ENCODE assay signal across 19 cellular contexts in the genomic region with DNA sequence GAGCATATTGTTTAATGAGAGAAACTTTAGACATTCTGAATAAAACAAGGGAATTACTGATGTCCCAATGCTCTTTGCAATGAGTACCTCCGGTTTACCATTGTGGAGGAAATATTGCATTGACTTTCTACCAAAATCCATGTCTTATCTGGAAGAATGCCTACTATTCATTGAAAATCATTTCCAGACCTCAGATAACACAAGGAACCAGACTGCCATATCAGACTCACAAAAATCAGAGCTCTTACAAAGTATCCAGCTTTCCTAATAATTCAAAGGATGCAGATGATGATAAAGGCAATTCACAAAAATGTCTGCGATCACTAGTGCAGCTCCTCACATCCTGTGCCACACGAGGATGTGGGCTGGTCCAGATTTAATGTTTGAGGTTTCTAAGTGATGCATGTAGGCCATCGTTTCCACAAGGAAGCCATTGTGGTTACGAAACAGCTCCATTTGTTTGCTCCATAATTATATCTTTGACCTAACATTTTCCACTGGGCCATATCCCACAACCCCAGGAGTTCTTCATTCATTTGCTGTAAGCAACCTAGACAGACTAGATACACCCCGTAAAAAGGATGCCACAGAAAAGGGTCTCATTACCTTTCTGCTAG.
DNase-seq lines count a peak whose midpoint lies in the region; ATAC-seq and TF ChIP-seq lines count a peak whose summit lies in the region.
"Had no signal": no experiment of that assay in that cellular context is flagged by ENCODE, and none has a peak within 500 bp of the region (broad histone marks: within the 10 kb centered on the region; RNA-seq: fewer than 3 reads in every experiment).

No MANE protein-coding gene starts in this region.

- peaks cover 5% of the 10 kb centered on the region in 2 donors for H3K9me3 Mint-ChIP-seq in natural killer cell

- WGBS in SK-N-SH (ENCODE audit: low lambda C conversion rate), result 53% methylated on average over 6 of the region's 6 CpGs

- H4K20me1 ChIP-seq in SK-N-SH (ENCODE audit: insufficient read depth) (no peaks in the 10 kb centered on the region), osteoblast (ENCODE audit: insufficient read depth, low read length) (no peaks in the 10 kb centered on the region)

- no peaks in the 10 kb centered on the region for H3K9me2 ChIP-seq in SK-N-SH

- DNase-seq in NCI-H1417 (lab: John Stamatoyannopoulos, UW) (peak in 2 of 3 experiments; percentile 12 to 15), NCI-H1417 treated with DMSO at 0.1 percent for 48 hours (lab: John Stamatoyannopoulos, UW) (no peak), KBM-7 (peak; percentile 0), SK-N-SH (peak; percentile 16), osteoblast (ENCODE audit: insufficient read length, low spot score, missing footprints) (no peak), natural killer cell (no peak), Right ventricle myocardium inferior (ENCODE audit: missing footprints) (no peak)
- DNase-seq: 8988T, AML-193, DND-41, MG63, NCI-H1092, NCI-H1694, NCI-H2107, NCI-H774, Peyer's patch, T-helper 2 cell had no signal

- H3K36me3 ChIP-seq in SK-N-SH (replicated peaks in 1 of 2; ENCODE audit: control insufficient read depth in 1 of 2, insufficient read depth in 2 of 2, low read length in 1 of 2) (no peaks in the 10 kb centered on the region), osteoblast (ENCODE audit: insufficient read depth, low read length) (no peaks in the 10 kb centered on the region)
- H3K36me3 ChIP-seq: MG63, Peyer's patch had no signal

- no peak overlapping the region for H3K4me3 ChIP-seq in SK-N-SH (ENCODE audit: low read depth in 2 of 2, low read length in 1 of 2)
- no peak overlapping the region for H3K4me3 ChIP-seq in osteoblast (ENCODE audit: insufficient read depth, low read length)
- H3K4me3 ChIP-seq: MG63, Peyer's patch had no signal

- no peaks in the 10 kb centered on the region for H3K36me3 Mint-ChIP-seq in natural killer cell
- H3K36me3 Mint-ChIP-seq: CD14-positive monocyte had no signal

- CTCF ChIA-PET in SK-N-SH (lab: Yijun Ruan, JAX), result interaction anchor here (0.5 to 1.6 kb wide), 4 partner anchors 19 to 53 kb away, joined by 3 to 4 read pairs (median 3); no protein-coding TSS in a partner anchor

- no peak overlapping the region for H3K4me3 Mint-ChIP-seq in natural killer cell
- H3K4me3 Mint-ChIP-seq: CD14-positive monocyte had no signal

- H2AFZ ChIP-seq in SK-N-SH (ENCODE audit: low read depth) (no peak overlapping the region), osteoblast (ENCODE audit: low read length) (peak overlapping the region; percentile 49)

- no peak overlapping the region for H3K9ac ChIP-seq in SK-N-SH

- intact Hi-C loops in natural killer cell (cut with micrococcal nuclease), result no loop called here
- intact Hi-C loops in Right ventricle myocardium inferior (cut with DNase I), result no loop called here

- H3F3A ChIP-seq in SK-N-SH (replicated peaks; ENCODE audit: insufficient read depth), result no peaks in the 10 kb centered on the region

- peaks cover 0 to 8% of the 10 kb centered on the region in 2 experiments; a peak in 2 of 4 replicates for H3K4me1 ChIP-seq in SK-N-SH (ENCODE audit: control insufficient read depth in 1 of 2, insufficient read depth in 2 of 2, low read depth in 1 of 2, low read length in 1 of 2)
- H3K4me1 ChIP-seq in osteoblast (ENCODE audit: insufficient read depth, low read length), result no peaks in the 10 kb centered on the region
- H3K4me1 ChIP-seq: Peyer's patch had no signal

- 0 out of 2 replicates have a peak, but pooled peaks have one; percentile 6 for TF ChIP-seq RAD21 in SK-N-SH (IDR thresholded peaks at IDR 0.05; ENCODE audit: low read length)

- POLR2A ChIA-PET in SK-N-SH (lab: Yijun Ruan, JAX), result no interaction called here

- no peaks in the 10 kb centered on the region for H3K27me3 Mint-ChIP-seq in natural killer cell (ENCODE audit: low read depth in 2 of 2)

- H3K9me3 ChIP-seq in SK-N-SH (no peaks in the 10 kb centered on the region), osteoblast (ENCODE audit: low read depth, low read length) (no peaks in the 10 kb centered on the region)
- H3K9me3 ChIP-seq: MG63, Peyer's patch had no signal

- H3K79me2 ChIP-seq in SK-N-SH (ENCODE audit: insufficient read depth) (no peaks in the 10 kb centered on the region), osteoblast (ENCODE audit: insufficient read depth, low read length) (no peaks in the 10 kb centered on the region)

- ATAC-seq in GM19452 (IDR thresholded peaks at IDR 0.05; ENCODE audit: unreplicated experiment), result no peak
- no peak for ATAC-seq in natural killer cell
- no peak for ATAC-seq in Right ventricle myocardium inferior

- in situ Hi-C loops in KBM-7 (cut with MboI; ENCODE audit: low pct_unique_long_range_greater_than_20kb, low sequenced_read_pairs), result no loop called here

- H3K4me2 ChIP-seq in SK-N-SH, result no peak overlapping the region
- no peak overlapping the region for H3K4me2 ChIP-seq in osteoblast (ENCODE audit: insufficient read depth, low read length)

- peak in 1 of 2 experiments; percentile 83; a peak in 2 of 4 replicates for TF ChIP-seq EP300 in SK-N-SH (IDR thresholded peaks at IDR 0.05; ENCODE audit: borderline replicate concordance in 1 of 2, low read depth in 1 of 2, low read length in 1 of 2)

- H3K27me3 ChIP-seq in SK-N-SH (ENCODE audit: insufficient read depth) (no peaks in the 10 kb centered on the region), osteoblast (ENCODE audit: insufficient read depth, low read length) (no peaks in the 10 kb centered on the region)
- H3K27me3 ChIP-seq: MG63, Peyer's patch had no signal

- no peaks in the 10 kb centered on the region for H3K4me1 Mint-ChIP-seq in natural killer cell
- H3K4me1 Mint-ChIP-seq: CD14-positive monocyte had no signal

- H3K27ac Mint-ChIP-seq in natural killer cell, result no peak overlapping the region
- H3K27ac Mint-ChIP-seq: CD14-positive monocyte had no signal

- no peak for TF ChIP-seq CTCF in SK-N-SH (IDR thresholded peaks at IDR 0.05)
- TF ChIP-seq CTCF in osteoblast (IDR thresholded peaks at IDR 0.05; ENCODE audit: extremely low read depth, low read depth, low read length), result no peak
- no peak for TF ChIP-seq CTCF in natural killer cell (IDR thresholded peaks at IDR 0.05)

- H3K27ac ChIP-seq in SK-N-SH (ENCODE audit: low read depth in 2 of 2, low read length in 1 of 2) (peak overlapping the region in 1 of 2 experiments; percentile 82; a peak in 1 of 4 replicates), osteoblast (ENCODE audit: low read depth, low read length) (no peak overlapping the region)
- H3K27ac ChIP-seq: Peyer's patch had no signal

TF ChIP-seq in SK-N-SH, 30 proteins besides CTCF, POLR2A, EP300 and RAD21 (continues in another document):
- TF ChIP-seq GABPA (IDR thresholded peaks at IDR 0.05; ENCODE audit: low read depth) (no peak), TCF12 (IDR thresholded peaks at IDR 0.05) (peak; percentile 38; the same call in 1 of the 2 replicates), FOXM1 (IDR thresholded peaks at IDR 0.05; ENCODE audit: low read depth) (no peak), GATA2 (CRISPR knock-in tag; IDR thresholded peaks at IDR 0.05) (peak; percentile 43), SIN3A (IDR thresholded peaks at IDR 0.05; ENCODE audit: borderline replicate concordance, low read depth, low read length) (no peak)
- TF ChIP-seq, protein P1, sequence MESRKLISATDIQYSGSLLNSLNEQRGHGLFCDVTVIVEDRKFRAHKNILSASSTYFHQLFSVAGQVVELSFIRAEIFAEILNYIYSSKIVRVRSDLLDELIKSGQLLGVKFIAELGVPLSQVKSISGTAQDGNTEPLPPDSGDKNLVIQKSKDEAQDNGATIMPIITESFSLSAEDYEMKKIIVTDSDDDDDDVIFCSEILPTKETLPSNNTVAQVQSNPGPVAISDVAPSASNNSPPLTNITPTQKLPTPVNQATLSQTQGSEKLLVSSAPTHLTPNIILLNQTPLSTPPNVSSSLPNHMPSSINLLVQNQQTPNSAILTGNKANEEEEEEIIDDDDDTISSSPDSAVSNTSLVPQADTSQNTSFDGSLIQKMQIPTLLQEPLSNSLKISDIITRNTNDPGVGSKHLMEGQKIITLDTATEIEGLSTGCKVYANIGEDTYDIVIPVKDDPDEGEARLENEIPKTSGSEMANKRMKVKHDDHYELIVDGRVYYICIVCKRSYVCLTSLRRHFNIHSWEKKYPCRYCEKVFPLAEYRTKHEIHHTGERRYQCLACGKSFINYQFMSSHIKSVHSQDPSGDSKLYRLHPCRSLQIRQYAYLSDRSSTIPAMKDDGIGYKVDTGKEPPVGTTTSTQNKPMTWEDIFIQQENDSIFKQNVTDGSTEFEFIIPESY (IDR thresholded peaks at IDR 0.05; ENCODE audit: borderline replicate concordance, low read depth), result no peak
- TF ChIP-seq, protein P2, sequence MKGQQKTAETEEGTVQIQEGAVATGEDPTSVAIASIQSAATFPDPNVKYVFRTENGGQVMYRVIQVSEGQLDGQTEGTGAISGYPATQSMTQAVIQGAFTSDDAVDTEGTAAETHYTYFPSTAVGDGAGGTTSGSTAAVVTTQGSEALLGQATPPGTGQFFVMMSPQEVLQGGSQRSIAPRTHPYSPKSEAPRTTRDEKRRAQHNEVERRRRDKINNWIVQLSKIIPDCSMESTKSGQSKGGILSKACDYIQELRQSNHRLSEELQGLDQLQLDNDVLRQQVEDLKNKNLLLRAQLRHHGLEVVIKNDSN (IDR thresholded peaks at IDR 0.05; ENCODE audit: borderline replicate concordance, low read depth), result no peak
- TF ChIP-seq, protein P3, sequence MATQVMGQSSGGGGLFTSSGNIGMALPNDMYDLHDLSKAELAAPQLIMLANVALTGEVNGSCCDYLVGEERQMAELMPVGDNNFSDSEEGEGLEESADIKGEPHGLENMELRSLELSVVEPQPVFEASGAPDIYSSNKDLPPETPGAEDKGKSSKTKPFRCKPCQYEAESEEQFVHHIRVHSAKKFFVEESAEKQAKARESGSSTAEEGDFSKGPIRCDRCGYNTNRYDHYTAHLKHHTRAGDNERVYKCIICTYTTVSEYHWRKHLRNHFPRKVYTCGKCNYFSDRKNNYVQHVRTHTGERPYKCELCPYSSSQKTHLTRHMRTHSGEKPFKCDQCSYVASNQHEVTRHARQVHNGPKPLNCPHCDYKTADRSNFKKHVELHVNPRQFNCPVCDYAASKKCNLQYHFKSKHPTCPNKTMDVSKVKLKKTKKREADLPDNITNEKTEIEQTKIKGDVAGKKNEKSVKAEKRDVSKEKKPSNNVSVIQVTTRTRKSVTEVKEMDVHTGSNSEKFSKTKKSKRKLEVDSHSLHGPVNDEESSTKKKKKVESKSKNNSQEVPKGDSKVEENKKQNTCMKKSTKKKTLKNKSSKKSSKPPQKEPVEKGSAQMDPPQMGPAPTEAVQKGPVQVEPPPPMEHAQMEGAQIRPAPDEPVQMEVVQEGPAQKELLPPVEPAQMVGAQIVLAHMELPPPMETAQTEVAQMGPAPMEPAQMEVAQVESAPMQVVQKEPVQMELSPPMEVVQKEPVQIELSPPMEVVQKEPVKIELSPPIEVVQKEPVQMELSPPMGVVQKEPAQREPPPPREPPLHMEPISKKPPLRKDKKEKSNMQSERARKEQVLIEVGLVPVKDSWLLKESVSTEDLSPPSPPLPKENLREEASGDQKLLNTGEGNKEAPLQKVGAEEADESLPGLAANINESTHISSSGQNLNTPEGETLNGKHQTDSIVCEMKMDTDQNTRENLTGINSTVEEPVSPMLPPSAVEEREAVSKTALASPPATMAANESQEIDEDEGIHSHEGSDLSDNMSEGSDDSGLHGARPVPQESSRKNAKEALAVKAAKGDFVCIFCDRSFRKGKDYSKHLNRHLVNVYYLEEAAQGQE (IDR thresholded peaks at IDR 0.05; ENCODE audit: low read depth, low read length), result no peak

Comparison
In these comparisons a context has a peak if more than half of its experiments do, and no peak if none do; other contexts are left out.
1. DNase-seq: peak in NCI-H1417 (2 of 3), KBM-7 (single experiment) and SK-N-SH (single experiment); none in NCI-H1417 treated with DMSO at 0.1 percent for 48 hours (single experiment), osteoblast (single experiment), natural killer cell (single experiment) and Right ventricle myocardium inferior (single experiment).